ENCODE assay signal across 9 cellular contexts in the genomic region with DNA sequence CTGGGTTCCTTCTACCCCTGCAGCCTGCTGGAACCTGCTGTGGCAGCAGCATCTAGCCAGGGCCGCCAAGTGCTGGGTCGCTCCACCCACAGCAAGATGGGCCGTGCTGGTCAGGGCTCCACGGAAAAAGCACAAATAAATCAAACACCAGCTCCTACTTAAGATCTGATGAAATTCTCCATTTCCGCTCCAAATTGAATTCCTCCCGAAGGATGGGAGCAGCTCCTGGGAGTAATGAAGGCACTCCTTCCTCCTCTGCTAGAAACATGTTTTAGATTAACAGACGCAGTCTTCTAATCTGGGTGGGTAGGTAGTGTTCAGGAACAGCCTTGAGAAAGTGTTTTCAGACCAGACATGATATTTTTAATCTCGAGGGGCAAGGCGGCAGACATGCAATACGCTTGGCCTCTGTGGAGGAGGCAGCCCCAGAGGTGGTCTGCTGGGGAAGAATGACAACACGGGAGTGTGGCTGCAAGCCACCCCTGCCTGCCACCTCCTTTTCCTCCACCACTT.
DNase-seq lines count a peak whose midpoint lies in the region; ATAC-seq and TF ChIP-seq lines count a peak whose summit lies in the region.
"Had no signal": no experiment of that assay in that cellular context is flagged by ENCODE, and none has a peak within 500 bp of the region (broad histone marks: within the 10 kb centered on the region; RNA-seq: fewer than 3 reads in every experiment).

No MANE protein-coding gene starts in this region.

- H3K36me3 ChIP-seq in ACC112 (ENCODE audit: insufficient read depth, low read length), result peaks cover 7% of the 10 kb centered on the region; the same call in 1 of the 2 replicates
- peaks cover 5% of the 10 kb centered on the region for H3K36me3 ChIP-seq in osteoblast (ENCODE audit: insufficient read depth, low read length)

- H3K9me3 Mint-ChIP-seq in activated T-cell treated with anti-CD3 and anti-CD28 coated beads, Interleukin-2, amount 50 U/mL, for 4 hours, result no peaks in the 10 kb centered on the region

- peaks cover 1% of the 10 kb centered on the region for H3K27me3 Mint-ChIP-seq in activated T-cell treated with anti-CD3 and anti-CD28 coated beads, Interleukin-2, amount 50 U/mL, for 4 hours (ENCODE audit: low read depth)

- H3K27ac ChIP-seq in ACC112 (ENCODE audit: low read depth, low read length), result peak overlapping the region; percentile 94
- peak overlapping the region; percentile 97 for H3K27ac ChIP-seq in osteoblast (ENCODE audit: low read depth, low read length)
- H3K27ac ChIP-seq: C4-2B had no signal

- H2AFZ ChIP-seq in ACC112 (ENCODE audit: low read length, unreplicated experiment), result peak overlapping the region; percentile 91
- peak overlapping the region; percentile 6 for H2AFZ ChIP-seq in osteoblast (ENCODE audit: low read length)

- H3K36me3 Mint-ChIP-seq in activated T-cell treated with anti-CD3 and anti-CD28 coated beads, Interleukin-2, amount 50 U/mL, for 4 hours (ENCODE audit: insufficient read depth), result peaks cover 11% of the 10 kb centered on the region

- H3K4me3 Mint-ChIP-seq in activated T-cell treated with anti-CD3 and anti-CD28 coated beads, Interleukin-2, amount 50 U/mL, for 4 hours, result no peak overlapping the region

- H3K79me2 ChIP-seq in ACC112 (ENCODE audit: control insufficient read depth, insufficient read depth, low read length, unreplicated experiment) (peaks cover 3% of the 10 kb centered on the region), osteoblast (ENCODE audit: insufficient read depth, low read length) (peaks cover 32% of the 10 kb centered on the region)

- DNase-seq in RPMI7951 (ENCODE audit: low read depth) (peak; percentile 34), fibroblast of mammary gland (ENCODE audit: low read depth) (peak; percentile 90), osteoblast (ENCODE audit: insufficient read length, low spot score, missing footprints) (no peak), G401 (ENCODE audit: low spot score) (no peak)
- DNase-seq in activated T-cell treated with anti-CD3 and anti-CD28 coated beads, Interleukin-2, amount 50 U/mL, for 4 hours, result no peak

- no peaks in the 10 kb centered on the region for H3K9me3 ChIP-seq in osteoblast (ENCODE audit: low read depth, low read length)

- H3K4me2 ChIP-seq in osteoblast (ENCODE audit: insufficient read depth, low read length), result peak overlapping the region; percentile 74

- TF ChIP-seq CTCF in fibroblast of mammary gland (conservative IDR thresholded peaks at IDR 0.05; ENCODE audit: control insufficient read depth, insufficient read depth, low read depth, low read length) (no peak), osteoblast (IDR thresholded peaks at IDR 0.05; ENCODE audit: extremely low read depth, low read depth, low read length) (no peak)

- H3K4me1 ChIP-seq in ACC112 (ENCODE audit: control insufficient read depth, insufficient read depth, low read length, unreplicated experiment) (peaks cover 44% of the 10 kb centered on the region), osteoblast (ENCODE audit: insufficient read depth, low read length) (peaks cover 52% of the 10 kb centered on the region)

- in situ Hi-C loops in G401 (cut with HindIII; ENCODE audit: low sequenced_read_pairs), result no loop called here

- H3K4me1 Mint-ChIP-seq in activated T-cell treated with anti-CD3 and anti-CD28 coated beads, Interleukin-2, amount 50 U/mL, for 4 hours (ENCODE audit: low read depth), result peaks cover 2% of the 10 kb centered on the region

- peak overlapping the region; percentile 56 for H3K4me3 ChIP-seq in ACC112 (ENCODE audit: low read depth, low read length)
- peak overlapping the region; percentile 15 for H3K4me3 ChIP-seq in fibroblast of mammary gland (ENCODE audit: control insufficient read depth, low read depth, low read length)
- no peak overlapping the region for H3K4me3 ChIP-seq in osteoblast (ENCODE audit: insufficient read depth, low read length)

- no peaks in the 10 kb centered on the region for H4K20me1 ChIP-seq in osteoblast (ENCODE audit: insufficient read depth, low read length)

- H3K27me3 ChIP-seq in ACC112 (ENCODE audit: insufficient read depth, low read length) (no peaks in the 10 kb centered on the region), osteoblast (ENCODE audit: insufficient read depth, low read length) (no peaks in the 10 kb centered on the region)

- ATAC-seq in activated T-cell treated with anti-CD3 and anti-CD28 coated beads, Interleukin-2, amount 50 U/mL, for 4 hours, result no peak
- no peak for ATAC-seq in HG02852 (IDR thresholded peaks at IDR 0.05; ENCODE audit: unreplicated experiment)
- ATAC-seq in GM18519 (IDR thresholded peaks at IDR 0.05; ENCODE audit: low FRiP score, unreplicated experiment), result no peak

Comparison
In these comparisons a context has a peak if more than half of its experiments do, and no peak if none do; other contexts are left out.
1. DNase-seq: peak in RPMI7951 (single experiment) and fibroblast of mammary gland (single experiment); none in osteoblast (single experiment), activated T-cell treated with anti-CD3 and anti-CD28 coated beads, Interleukin-2, amount 50 U/mL, for 4 hours (single experiment) and G401 (single experiment).